In genomic region chr16:2048116-2048543, GRCh38 we compare ENCODE assay signal across 1 cellular context.
TF ChIP-seq lines count a peak whose summit lies in the region.

No MANE protein-coding gene starts in this region.

TF ChIP-seq in GM23338, 12 proteins besides CTCF, POLR2A, EP300 and RAD21 (continued from another document):
- no peak for TF ChIP-seq JUNB (IDR thresholded peaks at IDR 0.05; ENCODE audit: unreplicated experiment)
- TF ChIP-seq POLR2AphosphoS5 (IDR thresholded peaks at IDR 0.05; ENCODE audit: low read depth): no peak
- TF ChIP-seq REST (IDR thresholded peaks at IDR 0.05; ENCODE audit: unreplicated experiment): no peak
